In genomic region chr3:46297658-46298423, GRCh38 we compare ENCODE assay signal across 1 cellular context.
TF ChIP-seq lines count a peak whose summit lies in the region.

No MANE protein-coding gene starts in this region.

TF ChIP-seq in K562, 482 proteins besides CTCF, POLR2A, EP300 and RAD21:
- no peak for TF ChIP-seq ZNF217 (CRISPR knock-in tag; IDR thresholded peaks at IDR 0.05)
- TF ChIP-seq ZNF75A (CRISPR knock-in tag; IDR thresholded peaks at IDR 0.05), result peak; percentile 96
- TF ChIP-seq TFE3 (CRISPR knock-in tag; IDR thresholded peaks at IDR 0.05), result peak; percentile 77
- TF ChIP-seq ZNF134 (CRISPR knock-in tag; conservative IDR thresholded peaks at IDR 0.05), result no peak
- TF ChIP-seq USF2 (CRISPR knock-in tag; IDR thresholded peaks at IDR 0.05), result 0 out of 2 replicates have a peak, but pooled peaks have one; percentile 6
- TF ChIP-seq ZNF140 (CRISPR knock-in tag; IDR thresholded peaks at IDR 0.05), result no peak
- peak; percentile 28; the same call in 1 of the 2 replicates for TF ChIP-seq VEZF1 (CRISPR knock-in tag; IDR thresholded peaks at IDR 0.05)
